1 cellular context compared by ENCODE assay signal in the genomic region with DNA sequence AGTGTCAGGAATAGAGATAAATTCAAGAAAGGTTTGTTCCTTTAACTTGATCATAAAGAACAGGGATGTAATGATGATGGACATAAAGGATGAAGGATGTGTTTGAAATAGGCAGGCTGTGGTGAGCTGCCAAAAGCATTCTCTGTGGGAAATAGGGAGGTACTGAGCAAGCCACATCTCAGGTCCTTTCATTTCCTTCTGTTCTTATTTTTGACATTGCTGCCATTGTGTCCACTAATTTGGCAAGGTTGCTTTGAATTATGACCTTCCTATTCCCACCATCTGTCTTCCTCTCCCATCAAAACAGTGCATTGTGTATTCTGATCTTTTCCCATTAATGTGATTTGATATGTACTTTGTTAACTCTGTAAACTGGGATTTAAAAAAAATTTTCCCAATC.
TF ChIP-seq lines count a peak whose summit lies in the region.

No MANE protein-coding gene starts in this region.

TF ChIP-seq in endothelial cell of umbilical vein, 7 proteins besides CTCF, POLR2A, EP300 and RAD21 (continued from another document):
- TF ChIP-seq JUN (IDR thresholded peaks at IDR 0.05; ENCODE audit: borderline replicate concordance, insufficient read depth, insufficient read length, low read depth) (no peak), FOS (IDR thresholded peaks at IDR 0.05; ENCODE audit: borderline replicate concordance, insufficient read depth, low read length) (no peak), GATA2 (IDR thresholded peaks at IDR 0.05; ENCODE audit: insufficient read depth, insufficient read length, low read depth, low read length) (no peak), POLR2AphosphoS5 (IDR thresholded peaks at IDR 0.05; ENCODE audit: insufficient read depth, low read depth, low read length) (no peak), EZH2 (IDR thresholded peaks at IDR 0.05; ENCODE audit: borderline replicate concordance, low read depth, low read length, severe bottlenecking) (no peak)
- TF ChIP-seq, protein P1, sequence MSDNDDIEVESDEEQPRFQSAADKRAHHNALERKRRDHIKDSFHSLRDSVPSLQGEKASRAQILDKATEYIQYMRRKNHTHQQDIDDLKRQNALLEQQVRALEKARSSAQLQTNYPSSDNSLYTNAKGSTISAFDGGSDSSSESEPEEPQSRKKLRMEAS (IDR thresholded peaks at IDR 0.05; ENCODE audit: insufficient read depth, insufficient read length) = no peak
